Comparison of ENCODE assay signal across 2 cellular contexts in the genomic region with DNA sequence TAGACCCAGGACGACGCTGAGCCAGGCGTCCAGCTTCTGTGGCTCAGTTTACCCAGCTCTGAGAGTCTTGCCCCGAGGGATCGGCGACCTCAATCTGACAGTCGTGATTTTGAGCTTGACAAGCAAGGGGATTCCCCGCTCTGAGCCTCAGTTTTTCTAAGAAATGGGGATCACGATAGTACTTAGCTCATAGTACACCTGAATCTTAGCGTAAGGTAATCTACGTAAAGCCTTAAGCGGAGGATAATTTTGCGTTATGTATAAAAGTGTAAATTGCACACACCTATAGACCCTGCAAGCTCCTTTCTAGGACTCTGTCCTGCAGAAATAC.
TF ChIP-seq lines count a peak whose summit lies in the region.

No MANE protein-coding gene starts in this region.

TF ChIP-seq in A549, 52 proteins besides CTCF, POLR2A, EP300 and RAD21:
- no peak for TF ChIP-seq EHMT2 (IDR thresholded peaks at IDR 0.05; ENCODE audit: low read depth)
- no peak for TF ChIP-seq ZSCAN20 (CRISPR knock-in tag; IDR thresholded peaks at IDR 0.05)
- TF ChIP-seq POLR2AphosphoS2 (conservative IDR thresholded peaks at IDR 0.05; ENCODE audit: low read length), result no peak
- TF ChIP-seq CHD4 (IDR thresholded peaks at IDR 0.05; ENCODE audit: borderline replicate concordance), result no peak
- no peak for TF ChIP-seq NFE2L2 (conservative IDR thresholded peaks at IDR 0.05; ENCODE audit: low read length)
- no peak for TF ChIP-seq RFX5 (IDR thresholded peaks at IDR 0.05)
- TF ChIP-seq GATA3 (IDR thresholded peaks at IDR 0.05; ENCODE audit: borderline replicate concordance), result no peak

TF ChIP-seq in HCT116, 20 proteins besides CTCF, POLR2A, EP300 and RAD21:
- TF ChIP-seq CEBPB (IDR thresholded peaks at IDR 0.05; ENCODE audit: low read depth) (no peak), EZH2 (IDR thresholded peaks at IDR 0.05) (no peak), FOSL1 (IDR thresholded peaks at IDR 0.05; ENCODE audit: low read depth) (no peak), TCF7L2 (IDR thresholded peaks at IDR 0.05; ENCODE audit: borderline replicate concordance, extremely low read depth, insufficient read depth, insufficient read length) (no peak), EGR1 (IDR thresholded peaks at IDR 0.05; ENCODE audit: low read depth) (no peak), SIN3A (IDR thresholded peaks at IDR 0.05; ENCODE audit: low read depth) (no peak), JUND (IDR thresholded peaks at IDR 0.05) (no peak), YY1 (IDR thresholded peaks at IDR 0.05; ENCODE audit: extremely low read depth, insufficient replicate concordance, low read depth, low read length) (no peak), ELF1 (IDR thresholded peaks at IDR 0.05; ENCODE audit: borderline replicate concordance, low read depth) (no peak), EZH2phosphoT487 (IDR thresholded peaks at IDR 0.05; ENCODE audit: borderline replicate concordance) (no peak)
- TF ChIP-seq, protein P1, sequence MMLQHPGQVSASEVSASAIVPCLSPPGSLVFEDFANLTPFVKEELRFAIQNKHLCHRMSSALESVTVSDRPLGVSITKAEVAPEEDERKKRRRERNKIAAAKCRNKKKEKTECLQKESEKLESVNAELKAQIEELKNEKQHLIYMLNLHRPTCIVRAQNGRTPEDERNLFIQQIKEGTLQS (IDR thresholded peaks at IDR 0.05), result no peak
- TF ChIP-seq, protein P2, sequence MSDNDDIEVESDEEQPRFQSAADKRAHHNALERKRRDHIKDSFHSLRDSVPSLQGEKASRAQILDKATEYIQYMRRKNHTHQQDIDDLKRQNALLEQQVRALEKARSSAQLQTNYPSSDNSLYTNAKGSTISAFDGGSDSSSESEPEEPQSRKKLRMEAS (IDR thresholded peaks at IDR 0.05), result no peak
